Comparison of ENCODE assay signal across 9 cellular contexts in the genomic region with DNA sequence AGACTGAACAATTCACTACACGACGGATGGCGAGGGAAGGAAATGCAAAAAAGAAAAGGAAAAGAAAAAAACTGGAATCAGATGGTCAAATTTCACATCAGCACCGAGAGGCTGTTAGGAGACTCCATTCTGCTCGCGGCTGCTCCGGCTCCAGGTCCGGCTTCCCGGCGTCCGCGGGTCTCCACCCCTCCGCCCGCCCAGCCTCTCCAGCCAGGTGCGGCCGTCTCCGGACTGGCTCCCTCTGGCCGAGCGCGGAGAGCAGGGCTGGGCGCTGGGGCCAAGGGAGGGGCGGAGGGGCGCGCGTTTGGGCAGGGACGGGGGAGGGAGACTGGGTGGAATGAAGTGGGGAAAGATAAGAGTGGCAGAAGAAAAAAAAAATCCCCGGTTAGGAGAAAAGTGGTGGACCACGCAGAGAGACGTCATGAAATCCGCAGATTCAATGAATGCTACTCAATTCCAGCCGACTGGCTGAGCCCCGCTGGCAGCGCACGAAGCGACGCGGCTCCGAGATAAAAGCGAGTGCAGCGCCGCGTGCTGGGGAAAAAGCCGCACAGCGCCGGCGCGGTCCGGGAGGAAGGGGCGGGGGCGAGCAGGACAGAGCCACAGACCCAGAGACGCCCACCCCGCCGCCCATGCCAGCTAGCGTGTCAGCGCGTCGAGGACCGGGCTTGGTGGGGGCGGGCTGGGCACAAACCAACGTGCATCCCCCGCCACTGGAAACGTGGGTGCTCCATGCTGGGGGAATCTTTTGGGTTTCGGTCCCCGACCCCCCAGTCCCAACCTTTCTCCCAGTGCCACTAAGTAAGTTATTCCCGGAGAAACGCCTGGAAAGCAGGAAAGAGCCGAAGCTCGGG. TPM values are rescaled to one million over a fixed set of nuclear protein-coding genes. Genes with fewer than 3 reads are reported as not detected.
DNase-seq lines count a peak whose midpoint lies in the region; ATAC-seq and TF ChIP-seq lines count a peak whose summit lies in the region.
"Had no signal": no experiment of that assay in that cellular context is flagged by ENCODE, and none has a peak within 500 bp of the region (broad histone marks: within the 10 kb centered on the region; RNA-seq: fewer than 3 reads in every experiment).

A gene with protein sequence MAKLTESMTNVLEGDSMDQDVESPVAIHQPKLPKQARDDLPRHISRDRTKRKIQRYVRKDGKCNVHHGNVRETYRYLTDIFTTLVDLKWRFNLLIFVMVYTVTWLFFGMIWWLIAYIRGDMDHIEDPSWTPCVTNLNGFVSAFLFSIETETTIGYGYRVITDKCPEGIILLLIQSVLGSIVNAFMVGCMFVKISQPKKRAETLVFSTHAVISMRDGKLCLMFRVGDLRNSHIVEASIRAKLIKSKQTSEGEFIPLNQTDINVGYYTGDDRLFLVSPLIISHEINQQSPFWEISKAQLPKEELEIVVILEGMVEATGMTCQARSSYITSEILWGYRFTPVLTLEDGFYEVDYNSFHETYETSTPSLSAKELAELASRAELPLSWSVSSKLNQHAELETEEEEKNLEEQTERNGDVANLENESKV (minus strand): TSS at position 517 of the 854 bp plus-strand sequence. CDS start 75,775 bp downstream, outside the sequence.

- H3K4me3 ChIP-seq in gastrocnemius medialis, result peak within 1 kb of the TSS; percentile 8 to 41 (median 28)

- intact Hi-C loops in left cardiac atrium (cut with DNase I) (loop anchor here (5.0 to 10.0 kb wide), 2 partner anchors 201 to 204 kb away; no protein-coding TSS in a partner anchor), gastrocnemius medialis (cut with DNase I; ENCODE audit: low total_unique reads) (no loop called here)

- H3K36me3 ChIP-seq in gastrocnemius medialis, result no peaks in the 10 kb centered on the region

- no peaks in the 10 kb centered on the region for H3K9me3 ChIP-seq in gastrocnemius medialis

- H3K4me1 ChIP-seq in gastrocnemius medialis, result peaks cover 8 to 9% of the 10 kb centered on the region in 2 donors

- H3K27ac Mint-ChIP-seq in WTC11, result 0 out of 2 replicates have a peak within 1 kb of the TSS, but pooled peaks have one; percentile 39

- no peak within 1 kb of the TSS for H3K27ac ChIP-seq in gastrocnemius medialis
- H3K27ac ChIP-seq: KMS-11 had no signal

- in situ Hi-C loops in gastrocnemius medialis (cut with MboI; ENCODE audit: low sequenced_read_pairs in 4 of 4), result no loop called here

- TF ChIP-seq CTCF in WTC11 (IDR thresholded peaks at IDR 0.05) (no peak; the same call in none of the 2 replicates), gastrocnemius medialis (IDR thresholded peaks at IDR 0.05 in 4 of 5, conservative IDR thresholded peaks at IDR 0.05 in 1 of 5) (peak in 1 of 5 experiments; percentile 16)

- peaks cover 34% of the 10 kb centered on the region for H3K27me3 Mint-ChIP-seq in WTC11 (ENCODE audit: low read depth)

- POLR2A ChIA-PET in WTC11 (lab: Charles Lee), result no interaction called here

- no peaks in the 10 kb centered on the region for H3K36me3 Mint-ChIP-seq in WTC11

- peaks cover 35 to 54% (median 39%) of the 10 kb centered on the region in 3 donors for H3K27me3 ChIP-seq in gastrocnemius medialis

- peak; percentile 83 for ATAC-seq in WTC11
- ATAC-seq in left cardiac atrium, result peak; percentile 53 to 81
- no peak for ATAC-seq in gastrocnemius medialis
- ATAC-seq in GM18519 (IDR thresholded peaks at IDR 0.05; ENCODE audit: low FRiP score, unreplicated experiment), result no peak
- no peak for ATAC-seq in GM21619 (IDR thresholded peaks at IDR 0.05; ENCODE audit: unreplicated experiment)
- ATAC-seq in GM21717 (IDR thresholded peaks at IDR 0.05; ENCODE audit: unreplicated experiment), result no peak

- no peak for TF ChIP-seq POLR2A in gastrocnemius medialis (IDR thresholded peaks at IDR 0.05)

- H3K4me1 Mint-ChIP-seq in WTC11, result peaks cover 36% of the 10 kb centered on the region

- peaks cover 4% of the 10 kb centered on the region; the same call in 1 of the 2 replicates for H3K9me3 Mint-ChIP-seq in WTC11

- CTCF ChIA-PET in WTC11 (lab: Charles Lee), result interaction anchor here (0.6 to 2.5 kb wide), 34 partner anchors 11 to 910 kb away, joined by 3 to 33 read pairs (median 4); a partner anchor contains a TSS

- peak within 1 kb of the TSS; percentile 86 for H3K4me3 Mint-ChIP-seq in WTC11

- peak; percentile 83 for DNase-seq in D341Med (ENCODE audit: low spot score)
- DNase-seq in M059J (ENCODE audit: low read depth), result peak; percentile 69
- DNase-seq in WTC11 (ENCODE audit: low spot score), result peak; percentile 87
- DNase-seq in left cardiac atrium, result peak; percentile 38
- DNase-seq in gastrocnemius medialis, result no peak

TF ChIP-seq in WTC11, 78 proteins besides CTCF, POLR2A, EP300 and RAD21 (continues in another document):
- TF ChIP-seq MYBL2 (CRISPR knock-in tag; IDR thresholded peaks at IDR 0.05) (peak; percentile 58; the same call in 1 of the 2 replicates), SP1 (CRISPR knock-in tag; conservative IDR thresholded peaks at IDR 0.05) (0 out of 2 replicates have a peak, but pooled peaks have one; percentile 32), GRHL2 (CRISPR knock-in tag; IDR thresholded peaks at IDR 0.05; ENCODE audit: insufficient replicate concordance, severe bottlenecking) (no peak), JUN (CRISPR knock-in tag; IDR thresholded peaks at IDR 0.05) (0 out of 2 replicates have a peak, but pooled peaks have one; percentile 18), FOXK1 (CRISPR knock-in tag; IDR thresholded peaks at IDR 0.05) (no peak; the same call in 1 of the 2 replicates), TEAD1 (CRISPR knock-in tag; IDR thresholded peaks at IDR 0.05) (peak; percentile 60; the same call in 1 of the 2 replicates), ZNF121 (CRISPR knock-in tag; IDR thresholded peaks at IDR 0.05) (peak; percentile 93)
- TF ChIP-seq, protein P1, sequence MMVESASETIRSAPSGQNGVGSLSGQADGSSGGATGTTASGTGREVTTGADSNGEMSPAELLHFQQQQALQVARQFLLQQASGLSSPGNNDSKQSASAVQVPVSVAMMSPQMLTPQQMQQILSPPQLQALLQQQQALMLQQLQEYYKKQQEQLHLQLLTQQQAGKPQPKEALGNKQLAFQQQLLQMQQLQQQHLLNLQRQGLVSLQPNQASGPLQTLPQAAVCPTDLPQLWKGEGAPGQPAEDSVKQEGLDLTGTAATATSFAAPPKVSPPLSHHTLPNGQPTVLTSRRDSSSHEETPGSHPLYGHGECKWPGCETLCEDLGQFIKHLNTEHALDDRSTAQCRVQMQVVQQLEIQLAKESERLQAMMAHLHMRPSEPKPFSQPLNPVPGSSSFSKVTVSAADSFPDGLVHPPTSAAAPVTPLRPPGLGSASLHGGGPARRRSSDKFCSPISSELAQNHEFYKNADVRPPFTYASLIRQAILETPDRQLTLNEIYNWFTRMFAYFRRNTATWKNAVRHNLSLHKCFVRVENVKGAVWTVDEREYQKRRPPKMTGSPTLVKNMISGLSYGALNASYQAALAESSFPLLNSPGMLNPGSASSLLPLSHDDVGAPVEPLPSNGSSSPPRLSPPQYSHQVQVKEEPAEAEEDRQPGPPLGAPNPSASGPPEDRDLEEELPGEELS (CRISPR knock-in tag; IDR thresholded peaks at IDR 0.05), result 0 out of 2 replicates have a peak, but pooled peaks have one; percentile 17
- TF ChIP-seq, protein P2, sequence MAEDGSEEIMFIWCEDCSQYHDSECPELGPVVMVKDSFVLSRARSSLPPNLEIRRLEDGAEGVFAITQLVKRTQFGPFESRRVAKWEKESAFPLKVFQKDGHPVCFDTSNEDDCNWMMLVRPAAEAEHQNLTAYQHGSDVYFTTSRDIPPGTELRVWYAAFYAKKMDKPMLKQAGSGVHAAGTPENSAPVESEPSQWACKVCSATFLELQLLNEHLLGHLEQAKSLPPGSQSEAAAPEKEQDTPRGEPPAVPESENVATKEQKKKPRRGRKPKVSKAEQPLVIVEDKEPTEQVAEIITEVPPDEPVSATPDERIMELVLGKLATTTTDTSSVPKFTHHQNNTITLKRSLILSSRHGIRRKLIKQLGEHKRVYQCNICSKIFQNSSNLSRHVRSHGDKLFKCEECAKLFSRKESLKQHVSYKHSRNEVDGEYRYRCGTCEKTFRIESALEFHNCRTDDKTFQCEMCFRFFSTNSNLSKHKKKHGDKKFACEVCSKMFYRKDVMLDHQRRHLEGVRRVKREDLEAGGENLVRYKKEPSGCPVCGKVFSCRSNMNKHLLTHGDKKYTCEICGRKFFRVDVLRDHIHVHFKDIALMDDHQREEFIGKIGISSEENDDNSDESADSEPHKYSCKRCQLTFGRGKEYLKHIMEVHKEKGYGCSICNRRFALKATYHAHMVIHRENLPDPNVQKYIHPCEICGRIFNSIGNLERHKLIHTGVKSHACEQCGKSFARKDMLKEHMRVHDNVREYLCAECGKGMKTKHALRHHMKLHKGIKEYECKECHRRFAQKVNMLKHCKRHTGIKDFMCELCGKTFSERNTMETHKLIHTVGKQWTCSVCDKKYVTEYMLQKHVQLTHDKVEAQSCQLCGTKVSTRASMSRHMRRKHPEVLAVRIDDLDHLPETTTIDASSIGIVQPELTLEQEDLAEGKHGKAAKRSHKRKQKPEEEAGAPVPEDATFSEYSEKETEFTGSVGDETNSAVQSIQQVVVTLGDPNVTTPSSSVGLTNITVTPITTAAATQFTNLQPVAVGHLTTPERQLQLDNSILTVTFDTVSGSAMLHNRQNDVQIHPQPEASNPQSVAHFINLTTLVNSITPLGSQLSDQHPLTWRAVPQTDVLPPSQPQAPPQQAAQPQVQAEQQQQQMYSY (CRISPR knock-in tag; IDR thresholded peaks at IDR 0.05), result peak; percentile 84
- TF ChIP-seq, protein P3, sequence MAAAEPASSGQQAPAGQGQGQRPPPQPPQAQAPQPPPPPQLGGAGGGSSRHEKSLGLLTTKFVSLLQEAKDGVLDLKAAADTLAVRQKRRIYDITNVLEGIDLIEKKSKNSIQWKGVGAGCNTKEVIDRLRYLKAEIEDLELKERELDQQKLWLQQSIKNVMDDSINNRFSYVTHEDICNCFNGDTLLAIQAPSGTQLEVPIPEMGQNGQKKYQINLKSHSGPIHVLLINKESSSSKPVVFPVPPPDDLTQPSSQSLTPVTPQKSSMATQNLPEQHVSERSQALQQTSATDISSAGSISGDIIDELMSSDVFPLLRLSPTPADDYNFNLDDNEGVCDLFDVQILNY (CRISPR knock-in tag; IDR thresholded peaks at IDR 0.05), result peak; percentile 67; the same call in 1 of the 2 replicates

RNA-seq across cellular contexts. Expression of the gene that starts here (rescaled TPM):
- total RNA-seq in M059J (2014; rRNA removed; shearing (Covaris generic)), result 0.12 and 0.15 TPM in 2 replicates
- total RNA-seq in WTC11 (2021), result 0.23 to 0.35 TPM (median 0.34 TPM) in 3 replicates
- total RNA-seq in left cardiac atrium, result not detected
- total RNA-seq in gastrocnemius medialis, result not detected

Comparison
In these comparisons a context has a peak if more than half of its experiments do, and no peak if none do; other contexts are left out.
1. Peak in DNase-seq in M059J; RNA of the gene not detected or under 1 TPM.
2. Peak in DNase-seq and ATAC-seq in WTC11; RNA of the gene not detected or under 1 TPM.
3. Peak in DNase-seq and ATAC-seq in left cardiac atrium; RNA of the gene not detected or under 1 TPM.